ENCODE assay signal across 35 cellular contexts in the genomic region with DNA sequence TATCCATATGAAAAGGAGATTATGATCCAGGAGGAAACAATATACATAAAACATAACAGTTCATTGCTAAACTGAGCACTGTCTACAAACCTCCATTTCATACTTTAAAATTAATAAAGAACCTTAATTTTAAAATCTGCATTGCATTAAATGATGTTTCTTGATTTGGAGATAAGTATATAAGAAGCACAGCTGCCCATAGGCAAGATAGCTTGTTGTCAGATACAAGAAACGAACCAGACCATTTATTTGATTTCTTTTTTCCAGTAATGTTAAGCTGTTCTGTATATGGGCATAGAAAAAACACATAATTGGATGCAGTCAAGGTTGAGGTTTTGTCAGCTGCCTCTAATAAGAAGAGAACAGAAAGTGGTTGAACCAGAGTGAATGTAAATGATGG. TPM values are rescaled to one million over a fixed set of nuclear protein-coding genes. Genes with fewer than 3 reads are reported as not detected.
"Had no signal": no experiment of that assay in that cellular context is flagged by ENCODE, and none has a peak within 500 bp of the region (broad histone marks: within the 10 kb centered on the region; RNA-seq: fewer than 3 reads in every experiment).

No MANE protein-coding gene starts in this region.

- H3K9me3 ChIP-seq: colonic mucosa had no signal

- DNase-seq: activated CD4-positive, alpha-beta memory T cell treated with anti-CD3 and anti-CD28 coated beads for 36 hours; activated CD4-positive, alpha-beta T cell treated with anti-CD3 and anti-CD28 coated beads, Interleukin-2, amount 10 ng/mL, durations not matched to agents 24 days and 14 days; activated effector memory CD4-positive, alpha-beta T cell treated with Interleukin-2 at 50 U/mL for 16 hours; activated naive CD4-positive, alpha-beta T cell treated with anti-CD3 and anti-CD28 coated beads, Interleukin-2, amount 50 U/mL, for 16 hours; activated T-cell treated with anti-CD3 and anti-CD28 coated beads, Interleukin-2, amount 50 U/mL, for 1 hour; amniotic stem cell; aorta; brain microvascular endothelial cell; central memory CD4-positive, alpha-beta T cell; colonic mucosa; Karpas-422; KBM-7; NCI-H1105 treated with DMSO at 0.1 percent for 48 hours; NCI-H1436; NCI-H1694; NCI-H1930; NCI-H2081 treated with DMSO at 0.1 percent for 48 hours; NCI-H345; NCI-H526; NCI-H748 treated with DMSO at 0.1 percent for 48 hours; NK-92 treated with Interleukin-12 subunit alpha and Interleukin-12 subunit beta, amount 100 ng/mL, for 24 hours; PC-9; SIG-M5 had no signal

- H3K27me3 ChIP-seq: brain microvascular endothelial cell, colonic mucosa had no signal

- ATAC-seq: Right ventricle myocardium inferior had no signal

- H3K4me3 Mint-ChIP-seq: activated CD4-positive, alpha-beta memory T cell treated with anti-CD3 and anti-CD28 coated beads for 36 hours; activated CD4-positive, alpha-beta T cell treated with anti-CD3 and anti-CD28 coated beads, Interleukin-2, amount 10 ng/mL, durations not matched to agents 24 days and 14 days; activated T-helper 1 cell treated with anti-CD3 and anti-CD28 coated beads, Interleukin-12 subunit alpha, Interleukin-12 subunit beta, Interleukin-2, Interleukin-4 antibody, amounts not matched to agents 30 ng/mL and 10 ng/mL and 1 ng/mL, durations not matched to agents 14 hours and 24 hours and 36 hours; IgD-negative memory B cell; T-helper 2 cell treated with Interferon-gamma antibody and Interleukin-4, amounts not matched to agents 5 μg/mL and 100 μg/mL, for 36 hours had no signal

- H3K4me3 ChIP-seq: colonic mucosa, PC-9 had no signal

- H3K9me3 Mint-ChIP-seq: activated CD4-positive, alpha-beta memory T cell treated with anti-CD3 and anti-CD28 coated beads for 36 hours; activated CD4-positive, alpha-beta T cell treated with anti-CD3 and anti-CD28 coated beads, Interleukin-2, amount 10 ng/mL, durations not matched to agents 24 days and 14 days; activated T-helper 1 cell treated with anti-CD3 and anti-CD28 coated beads, Interleukin-12 subunit alpha, Interleukin-12 subunit beta, Interleukin-2, Interleukin-4 antibody, amounts not matched to agents 30 ng/mL and 10 ng/mL and 1 ng/mL, durations not matched to agents 14 hours and 24 hours and 36 hours; IgD-negative memory B cell; T-helper 2 cell treated with Interferon-gamma antibody and Interleukin-4, amounts not matched to agents 5 μg/mL and 100 μg/mL, for 36 hours had no signal

- H3K27me3 Mint-ChIP-seq: activated CD4-positive, alpha-beta memory T cell treated with anti-CD3 and anti-CD28 coated beads for 36 hours; activated CD4-positive, alpha-beta T cell treated with anti-CD3 and anti-CD28 coated beads, Interleukin-2, amount 10 ng/mL, durations not matched to agents 24 days and 14 days; IgD-negative memory B cell had no signal

- H3K27ac ChIP-seq: brain microvascular endothelial cell, colonic mucosa, PC-9, RWPE1 had no signal

- H3K27ac Mint-ChIP-seq: activated CD4-positive, alpha-beta memory T cell treated with anti-CD3 and anti-CD28 coated beads for 36 hours; activated CD4-positive, alpha-beta T cell treated with anti-CD3 and anti-CD28 coated beads, Interleukin-2, amount 10 ng/mL, durations not matched to agents 24 days and 14 days; activated T-helper 1 cell treated with anti-CD3 and anti-CD28 coated beads, Interleukin-12 subunit alpha, Interleukin-12 subunit beta, Interleukin-2, Interleukin-4 antibody, amounts not matched to agents 30 ng/mL and 10 ng/mL and 1 ng/mL, durations not matched to agents 14 hours and 24 hours and 36 hours; T-helper 2 cell treated with Interferon-gamma antibody and Interleukin-4, amounts not matched to agents 5 μg/mL and 100 μg/mL, for 36 hours had no signal

RNA-seq across cellular contexts. Expression of gene YIPF7, which starts 33.2 kb away (rescaled TPM):
- total RNA-seq: activated CD4-positive, alpha-beta memory T cell treated with anti-CD3 and anti-CD28 coated beads for 36 hours; activated CD4-positive, alpha-beta T cell treated with anti-CD3 and anti-CD28 coated beads, Interleukin-2, amount 10 ng/mL, durations not matched to agents 24 days and 14 days; activated CD8-positive, alpha-beta memory T cell treated with anti-CD3 and anti-CD28 coated beads for 36 hours; activated T-helper 1 cell treated with anti-CD3 and anti-CD28 coated beads, Interleukin-12 subunit alpha, Interleukin-12 subunit beta, Interleukin-2, Interleukin-4 antibody, amounts not matched to agents 30 ng/mL and 10 ng/mL and 1 ng/mL, durations not matched to agents 14 hours and 24 hours and 36 hours; aorta; chondrocyte; colonic mucosa; MCF 10A; NCI-H460; OCI-LY7; PC-9; SK-MEL-5; T-helper 1 cell treated with Interleukin-12 subunit alpha and Interleukin-12 subunit beta and Interleukin-4 antibody, amounts not matched to agents 30 ng/mL and 1 ng/mL, for 36 hours had no signal
